Comparison of ENCODE assay signal across 13 cellular contexts in genomic region chr16:85394511-85395206, GRCh38.
DNase-seq lines count a peak whose midpoint lies in the region; ATAC-seq, FAIRE-seq and TF ChIP-seq lines count a peak whose summit lies in the region.
"Had no signal": no experiment of that assay in that cellular context is flagged by ENCODE, and none has a peak within 500 bp of the region (broad histone marks: within the 10 kb centered on the region; RNA-seq: fewer than 3 reads in every experiment).

No MANE protein-coding gene starts in this region.

- CTCF ChIA-PET in A549 (lab: Yijun Ruan, JAX): interaction anchor here (0.6 to 10.8 kb wide), 21 partner anchors 8 to 324 kb away, joined by 3 to 113 read pairs (median 4); no protein-coding TSS in a partner anchor

- H3K9me3 ChIP-seq in A549 (no peaks in the 10 kb centered on the region), Karpas-422 (ENCODE audit: low read length) (no peaks in the 10 kb centered on the region), endodermal cell (ENCODE audit: control insufficient read depth, low read length) (no peaks in the 10 kb centered on the region), muscle layer of colon (ENCODE audit: low read length) (no peaks in the 10 kb centered on the region), MM.1S (replicated peaks; ENCODE audit: insufficient read depth, low read length) (no peaks in the 10 kb centered on the region)

- H3K4me3 ChIP-seq in A549 (no peak overlapping the region), Karpas-422 (ENCODE audit: low read length) (peak overlapping the region; percentile 13; the same call in 1 of the 2 replicates), endodermal cell (ENCODE audit: low read length) (no peak overlapping the region), muscle layer of colon (ENCODE audit: low read depth in 1 of 2, low read length in 2 of 2) (peak overlapping the region in 1 of 2 donors; percentile 11), MM.1S (ENCODE audit: low read length) (no peak overlapping the region)

- H3K4me1 ChIP-seq in A549 (peaks cover 65% of the 10 kb centered on the region), Karpas-422 (ENCODE audit: low read length) (peaks cover 46% of the 10 kb centered on the region), endodermal cell (ENCODE audit: control insufficient read depth, insufficient read depth, low read length) (no peaks in the 10 kb centered on the region), muscle layer of colon (ENCODE audit: insufficient read depth, low read length) (peaks cover 56% of the 10 kb centered on the region), MM.1S (ENCODE audit: low read length) (no peaks in the 10 kb centered on the region)

- peak overlapping the region; percentile 60 to 86; a peak in 5 of 6 replicates for H3K27ac ChIP-seq in A549
- no peak overlapping the region for H3K27ac ChIP-seq in Karpas-422 (ENCODE audit: low read length)
- no peak overlapping the region for H3K27ac ChIP-seq in endodermal cell (ENCODE audit: low read depth, low read length)
- peak overlapping the region; percentile 83 for H3K27ac ChIP-seq in muscle layer of colon (ENCODE audit: low read depth, low read length)
- no peak overlapping the region for H3K27ac ChIP-seq in MM.1S (ENCODE audit: low read length)
- H3K27ac ChIP-seq: C4-2B had no signal

- no peaks in the 10 kb centered on the region for H3F3A ChIP-seq in MM.1S (ENCODE audit: insufficient read depth, low read length)

- H3K9ac ChIP-seq in Karpas-422 (ENCODE audit: low read length) (no peak overlapping the region), endodermal cell (ENCODE audit: extremely low read depth, low read length, poor library complexity, severe bottlenecking) (no peak overlapping the region), muscle layer of colon (ENCODE audit: low read length) (no peak overlapping the region), MM.1S (ENCODE audit: low read length) (no peak overlapping the region)

- POLR2A ChIA-PET in A549 (lab: Yijun Ruan, JAX): interaction anchor here (0.8 to 1.4 kb wide), 3 partner anchors 21 to 218 kb away, joined by 3 to 5 read pairs (median 3); no protein-coding TSS in a partner anchor

- no peak for TF ChIP-seq POLR2A in A549 (IDR thresholded peaks at IDR 0.05; ENCODE audit: low read length)

- H3K4me2 ChIP-seq in A549: peak overlapping the region; percentile 66
- H3K4me2 ChIP-seq in Karpas-422 (ENCODE audit: low read depth, low read length, poor library complexity, severe bottlenecking): peak overlapping the region; percentile 49
- no peak overlapping the region for H3K4me2 ChIP-seq in MM.1S (ENCODE audit: low read depth, low read length)

- H3K4me3 Mint-ChIP-seq in endodermal cell: no peak overlapping the region
- H3K4me3 Mint-ChIP-seq: activated naive CD8-positive, alpha-beta T cell treated with anti-CD3 and anti-CD28 coated beads, Interleukin-2, amount 50 U/mL, for 24 hours had no signal

- H4K20me1 ChIP-seq in Karpas-422 (ENCODE audit: insufficient read depth, low read depth, low read length) (no peaks in the 10 kb centered on the region), MM.1S (ENCODE audit: insufficient read depth, low read length) (no peaks in the 10 kb centered on the region)

- no peak for ATAC-seq in A549
- no peak for ATAC-seq in HG03097 (IDR thresholded peaks at IDR 0.05; ENCODE audit: low FRiP score, unreplicated experiment)
- ATAC-seq in HG02588 (IDR thresholded peaks at IDR 0.05; ENCODE audit: unreplicated experiment): no peak
- ATAC-seq in GM21390 (IDR thresholded peaks at IDR 0.05; ENCODE audit: unreplicated experiment): no peak

- no peaks in the 10 kb centered on the region for H3K79me2 ChIP-seq in Karpas-422 (ENCODE audit: low read length)
- H3K79me2 ChIP-seq in MM.1S (ENCODE audit: low read length): no peaks in the 10 kb centered on the region

- H3K27me3 Mint-ChIP-seq in endodermal cell (ENCODE audit: insufficient read depth): no peaks in the 10 kb centered on the region
- H3K27me3 Mint-ChIP-seq: activated naive CD8-positive, alpha-beta T cell treated with anti-CD3 and anti-CD28 coated beads, Interleukin-2, amount 50 U/mL, for 24 hours had no signal

- H3K36me3 ChIP-seq in Karpas-422 (ENCODE audit: insufficient read depth, low read length): no peaks in the 10 kb centered on the region
- no peaks in the 10 kb centered on the region for H3K36me3 ChIP-seq in endodermal cell (ENCODE audit: control insufficient read depth, insufficient read depth, low read length)
- H3K36me3 ChIP-seq in muscle layer of colon (ENCODE audit: insufficient read depth, low read length): no peaks in the 10 kb centered on the region
- no peaks in the 10 kb centered on the region for H3K36me3 ChIP-seq in MM.1S (replicated peaks; ENCODE audit: insufficient read depth, low read length)

- H3K9me2 ChIP-seq in Karpas-422 (replicated peaks; ENCODE audit: insufficient read depth, low read length) (no peaks in the 10 kb centered on the region), MM.1S (replicated peaks; ENCODE audit: insufficient read depth, low read length) (no peaks in the 10 kb centered on the region)

- no peaks in the 10 kb centered on the region for H3K36me3 Mint-ChIP-seq in endodermal cell (ENCODE audit: low read depth)

- no peak for TF ChIP-seq RAD21 in A549 (conservative IDR thresholded peaks at IDR 0.05 in 1 of 2, IDR thresholded peaks at IDR 0.05 in 1 of 2)

- H3K27me3 ChIP-seq in Karpas-422 (ENCODE audit: low read length): no peaks in the 10 kb centered on the region
- H3K27me3 ChIP-seq in endodermal cell (ENCODE audit: control insufficient read depth, insufficient read depth, low read length, poor library complexity, severe bottlenecking): no peaks in the 10 kb centered on the region
- no peaks in the 10 kb centered on the region for H3K27me3 ChIP-seq in muscle layer of colon (ENCODE audit: control insufficient read depth in 1 of 2, insufficient read depth in 2 of 2, low read length in 2 of 2)
- peaks cover 64% of the 10 kb centered on the region for H3K27me3 ChIP-seq in MM.1S (replicated peaks; ENCODE audit: insufficient read depth, low read length)

- no peak for FAIRE-seq in A549 (lab: Jason Lieb, UNC)
- FAIRE-seq: GM19239 had no signal

- H2AFZ ChIP-seq in Karpas-422 (ENCODE audit: low read length) (no peak overlapping the region), MM.1S (ENCODE audit: low read length) (no peak overlapping the region)

- H3K4me1 Mint-ChIP-seq in endodermal cell: peaks cover 29% of the 10 kb centered on the region
- H3K4me1 Mint-ChIP-seq: activated naive CD8-positive, alpha-beta T cell treated with anti-CD3 and anti-CD28 coated beads, Interleukin-2, amount 50 U/mL, for 24 hours had no signal

- WGBS in A549 (ENCODE audit: missing lambda C conversion rate): 95% methylated on average over 17 of the region's 18 CpGs
- 85 to 92% methylated on average over 16 to 18 of the region's 18 CpGs for WGBS in endodermal cell (ENCODE audit: insufficient coverage in 1 of 2, insufficient read length in 1 of 2), 2 experiments

- TF ChIP-seq CTCF in A549 (IDR thresholded peaks at IDR 0.05) (no peak), endodermal cell (conservative IDR thresholded peaks at IDR 0.05) (peak; percentile 50), MM.1S (IDR thresholded peaks at IDR 0.05; ENCODE audit: low read length) (no peak)

- TF ChIP-seq EP300 in A549 (IDR thresholded peaks at IDR 0.05): no peak

- no peak for DNase-seq in A549 (ENCODE audit: low read depth in 1 of 2, low spot score in 1 of 2)
- DNase-seq in Karpas-422: peak; percentile 60
- no peak for DNase-seq in endodermal cell
- no peak for DNase-seq in MM.1S
- DNase-seq: activated CD4-positive, CD25-positive, alpha-beta regulatory T cell treated with anti-CD3 and anti-CD28 coated beads, Interleukin-2, amount 50 U/mL, for 72 hours; activated naive CD8-positive, alpha-beta T cell treated with anti-CD3 and anti-CD28 coated beads, Interleukin-2, amount 50 U/mL, for 24 hours; NCI-H187 treated with DMSO at 0.1 percent for 48 hours had no signal

- H3K9me3 Mint-ChIP-seq in endodermal cell: peaks cover 3% of the 10 kb centered on the region
- H3K9me3 Mint-ChIP-seq: activated naive CD8-positive, alpha-beta T cell treated with anti-CD3 and anti-CD28 coated beads, Interleukin-2, amount 50 U/mL, for 24 hours had no signal

- H3K27ac Mint-ChIP-seq in endodermal cell: no peak overlapping the region
- H3K27ac Mint-ChIP-seq: activated naive CD8-positive, alpha-beta T cell treated with anti-CD3 and anti-CD28 coated beads, Interleukin-2, amount 50 U/mL, for 24 hours had no signal

TF ChIP-seq in A549, 52 proteins besides CTCF, POLR2A, EP300 and RAD21:
- TF ChIP-seq ZFP36 (IDR thresholded peaks at IDR 0.05; ENCODE audit: borderline replicate concordance, partially characterized antibody) (peak; percentile 66), JUNB (IDR thresholded peaks at IDR 0.05) (no peak)

Comparison
In these comparisons a context has a peak if more than half of its experiments do, and no peak if none do; other contexts are left out.
1. H3K27ac ChIP-seq: peak in A549 (2 of 2) and muscle layer of colon (single experiment); none in Karpas-422 (single experiment), endodermal cell (single experiment) and MM.1S (single experiment).